In the genomic region with DNA sequence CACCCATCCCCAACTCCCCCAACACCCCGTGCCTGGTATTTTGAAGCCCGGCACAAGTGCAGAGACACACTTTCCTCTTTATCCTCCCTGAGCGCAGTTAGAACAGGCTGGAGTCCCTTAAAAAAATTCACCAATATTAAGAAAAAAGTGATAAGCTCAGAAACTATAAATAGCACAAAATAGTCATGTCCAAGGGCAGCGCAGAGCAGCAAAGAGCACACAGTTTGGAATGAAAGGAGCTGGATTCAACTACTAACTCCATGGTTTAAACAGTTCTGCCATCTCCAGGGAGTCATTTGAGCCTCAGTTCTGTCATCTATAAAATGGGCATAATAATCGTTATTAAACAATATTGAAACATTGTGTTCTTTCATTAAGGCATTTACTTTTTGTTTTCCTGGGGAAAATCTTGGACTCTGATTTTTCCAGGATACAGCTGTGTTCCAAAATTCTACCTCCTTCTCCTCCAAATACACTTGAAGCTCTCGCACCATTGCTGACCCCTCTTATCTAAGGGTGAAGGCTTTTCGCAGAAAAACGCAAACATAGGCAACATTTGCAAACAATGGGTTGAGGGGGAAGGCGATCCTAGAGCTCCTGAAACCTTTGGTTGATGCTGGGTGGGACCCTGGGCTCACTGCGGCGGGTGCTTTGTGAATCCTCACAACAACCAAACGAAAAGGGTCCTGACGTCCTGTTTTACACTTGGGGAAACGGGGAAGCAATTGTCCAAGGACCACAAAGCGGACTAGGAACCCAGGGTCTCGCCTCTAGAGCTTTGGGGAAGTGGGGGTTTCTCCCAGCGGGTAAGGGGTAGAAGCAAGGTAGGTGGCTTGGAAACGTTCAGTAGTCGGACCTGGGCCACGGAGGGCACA, we compare ENCODE assay signal across 10 cellular contexts. TPM values are rescaled to one million over a fixed set of nuclear protein-coding genes. Genes with fewer than 3 reads are reported as not detected.
DNase-seq lines count a peak whose midpoint lies in the region; ATAC-seq, FAIRE-seq and TF ChIP-seq lines count a peak whose summit lies in the region.
"Had no signal": no experiment of that assay in that cellular context is flagged by ENCODE, and none has a peak within 500 bp of the region (broad histone marks: within the 10 kb centered on the region; RNA-seq: fewer than 3 reads in every experiment).

No MANE protein-coding gene starts in this region.

- no peak overlapping the region for H3K4ac ChIP-seq in H1 (replicated peaks; ENCODE audit: insufficient read length, low read depth, low read length)

- peaks cover 37% of the 10 kb centered on the region for H3K27me3 Mint-ChIP-seq in activated CD4-positive, alpha-beta T cell treated with anti-CD3 and anti-CD28 coated beads for 36 hours
- peaks cover 67% of the 10 kb centered on the region for H3K27me3 Mint-ChIP-seq in activated CD4-positive, alpha-beta T cell treated with anti-CD3 and anti-CD28 coated beads, Interleukin-2, amount 10 ng/mL, durations not matched to agents 7 days and 5 days
- H3K27me3 Mint-ChIP-seq in mesothelial cell of epicardium (ENCODE audit: low read depth) = no peaks in the 10 kb centered on the region

- H3K27ac Mint-ChIP-seq in activated CD4-positive, alpha-beta T cell treated with anti-CD3 and anti-CD28 coated beads for 36 hours = no peak overlapping the region
- H3K27ac Mint-ChIP-seq in activated CD4-positive, alpha-beta T cell treated with anti-CD3 and anti-CD28 coated beads, Interleukin-2, amount 10 ng/mL, durations not matched to agents 7 days and 5 days = no peak overlapping the region
- peak overlapping the region; percentile 86 for H3K27ac Mint-ChIP-seq in mesothelial cell of epicardium

- no peak overlapping the region for H2AFZ ChIP-seq in H1 (ENCODE audit: low read length)

- 7% methylated on average over 20 of the region's 20 CpGs; no CpG with 5 or more reads in 1 of the 2 experiments for WGBS in H1 (ENCODE audit: extremely low coverage in 1 of 2, insufficient coverage in 1 of 2, insufficient read length in 1 of 2, insufficient replicate concordance in 2 of 2, low coverage in 1 of 2, low lambda C conversion rate in 2 of 2, missing lambda C conversion rate in 1 of 2), 2 experiments
- whole genome bisulfite sequencing in tibial nerve, 2 donors = 28 to 39% methylated on average over 20 of the region's 20 CpGs

- peaks cover 2 to 10% of the 10 kb centered on the region in 2 experiments for H4K20me1 ChIP-seq in H1 (replicated peaks in 1 of 2; ENCODE audit: control insufficient read depth in 1 of 2, insufficient read depth in 2 of 2, low read length in 2 of 2)

- no peak overlapping the region for H4K5ac ChIP-seq in H1 (ENCODE audit: insufficient read length, low read depth, low read length)

- H3K79me2 ChIP-seq in H1 (ENCODE audit: control insufficient read depth in 1 of 2, insufficient read depth in 2 of 2, low read length in 2 of 2) = no peaks in the 10 kb centered on the region

- peak overlapping the region; percentile 3 for H2BK20ac ChIP-seq in H1 (ENCODE audit: low read length)

- TF ChIP-seq CTCF in H1 (IDR thresholded peaks at IDR 0.05; ENCODE audit: control extremely low read depth in 1 of 3, insufficient read depth in 1 of 3, low read depth in 1 of 3, low read length in 3 of 3) (no peak), mesothelial cell of epicardium (IDR thresholded peaks at IDR 0.05; ENCODE audit: unreplicated experiment) (no peak), tibial nerve (IDR thresholded peaks at IDR 0.05) (no peak)

- H3K9me3 ChIP-seq in H1 (ENCODE audit: insufficient read depth in 2 of 2, low read depth in 1 of 2, low read length in 1 of 2) (no peaks in the 10 kb centered on the region), tibial nerve (no peaks in the 10 kb centered on the region)

- H3K27ac ChIP-seq in H1 (ENCODE audit: low read depth, low read length) = no peak overlapping the region
- peak overlapping the region; percentile 53 to 86 (median 79) for H3K27ac ChIP-seq in tibial nerve

- H3K4me1 ChIP-seq in H1 (replicated peaks in 1 of 4; ENCODE audit: control insufficient read depth in 3 of 4, insufficient read depth in 4 of 4, low read length in 3 of 4) = peaks cover 6 to 23% (median 15%) of the 10 kb centered on the region in 4 experiments
- H3K4me1 ChIP-seq in tibial nerve = peaks cover 0 to 62% (median 26%) of the 10 kb centered on the region in 4 donors

- H3K36me3 ChIP-seq in H1 (ENCODE audit: control insufficient read depth in 2 of 4, insufficient read depth in 4 of 4, low read length in 3 of 4) (no peaks in the 10 kb centered on the region), tibial nerve (no peaks in the 10 kb centered on the region)

- H3K9ac ChIP-seq in H1 (replicated peaks in 1 of 4; ENCODE audit: extremely low read depth in 1 of 4, low read depth in 3 of 4, low read length in 3 of 4) = no peak overlapping the region

- H3K4me3 ChIP-seq in H1 (ENCODE audit: extremely low read depth in 1 of 4, insufficient read depth in 2 of 4, low read depth in 3 of 4, low read length in 4 of 4) (peak overlapping the region; percentile 24 to 67 (median 46)), tibial nerve (peak overlapping the region; percentile 23 to 54 (median 48))

- ATAC-seq in activated CD4-positive, alpha-beta T cell treated with anti-CD3 and anti-CD28 coated beads for 36 hours = no peak
- ATAC-seq in GM21576 (IDR thresholded peaks at IDR 0.05; ENCODE audit: unreplicated experiment) = no peak

- no peak overlapping the region for H3K23ac ChIP-seq in H1 (ENCODE audit: insufficient read length)

- POLR2A ChIA-PET in activated CD4-positive, alpha-beta T cell treated with anti-CD3 and anti-CD28 coated beads for 36 hours (lab: Charles Lee) = no interaction called here
- POLR2A ChIA-PET in activated CD4-positive, alpha-beta T cell treated with anti-CD3 and anti-CD28 coated beads, Interleukin-2, amount 10 ng/mL, durations not matched to agents 7 days and 5 days (lab: Charles Lee) = no interaction called here
- POLR2A ChIA-PET in H1 (lab: Charles Lee; ENCODE audit: partially characterized antibody) = interaction anchor here (0.8 to 4.1 kb wide), 6 partner anchors 11 to 108 kb away, joined by 3 to 19 read pairs (median 4); a partner anchor contains a TSS

- H3K4me2 ChIP-seq in H1 (ENCODE audit: insufficient read depth in 1 of 2, low read depth in 2 of 2, low read length in 2 of 2) = peak overlapping the region; percentile 77 to 82

- H3K4me1 Mint-ChIP-seq in activated CD4-positive, alpha-beta T cell treated with anti-CD3 and anti-CD28 coated beads for 36 hours = peaks cover 33% of the 10 kb centered on the region
- peaks cover 17% of the 10 kb centered on the region for H3K4me1 Mint-ChIP-seq in activated CD4-positive, alpha-beta T cell treated with anti-CD3 and anti-CD28 coated beads, Interleukin-2, amount 10 ng/mL, durations not matched to agents 7 days and 5 days
- H3K4me1 Mint-ChIP-seq in mesothelial cell of epicardium = peaks cover 52% of the 10 kb centered on the region

- H3K4me3 Mint-ChIP-seq in activated CD4-positive, alpha-beta T cell treated with anti-CD3 and anti-CD28 coated beads for 36 hours = peak overlapping the region; percentile 27
- H3K4me3 Mint-ChIP-seq in activated CD4-positive, alpha-beta T cell treated with anti-CD3 and anti-CD28 coated beads, Interleukin-2, amount 10 ng/mL, durations not matched to agents 7 days and 5 days = no peak overlapping the region
- H3K4me3 Mint-ChIP-seq in mesothelial cell of epicardium = peak overlapping the region; percentile 65

- peak overlapping the region; percentile 46; the same call in 1 of the 2 replicates for H2BK15ac ChIP-seq in H1 (ENCODE audit: low read length)

- H3K9me3 Mint-ChIP-seq in activated CD4-positive, alpha-beta T cell treated with anti-CD3 and anti-CD28 coated beads for 36 hours (ENCODE audit: low read depth) = no peaks in the 10 kb centered on the region
- H3K9me3 Mint-ChIP-seq in activated CD4-positive, alpha-beta T cell treated with anti-CD3 and anti-CD28 coated beads, Interleukin-2, amount 10 ng/mL, durations not matched to agents 7 days and 5 days = no peaks in the 10 kb centered on the region
- no peaks in the 10 kb centered on the region for H3K9me3 Mint-ChIP-seq in mesothelial cell of epicardium

- peak overlapping the region; percentile 92; the same call in 1 of the 2 replicates for H2BK12ac ChIP-seq in H1 (ENCODE audit: low read depth, low read length)

- CTCF ChIA-PET in activated CD4-positive, alpha-beta T cell treated with anti-CD3 and anti-CD28 coated beads for 36 hours (lab: Charles Lee) = interaction anchor here (1.2 to 2.1 kb wide), 2 partner anchors 10 to 18 kb away, joined by 4 to 5 read pairs; no protein-coding TSS in a partner anchor
- CTCF ChIA-PET in activated CD4-positive, alpha-beta T cell treated with anti-CD3 and anti-CD28 coated beads, Interleukin-2, amount 10 ng/mL, durations not matched to agents 7 days and 5 days (lab: Charles Lee) = interaction anchor here (0.5 to 1.4 kb wide), 6 partner anchors 11 to 337 kb away, joined by 3 to 5 read pairs (median 4); no protein-coding TSS in a partner anchor
- CTCF ChIA-PET in H1 (lab: Charles Lee; ENCODE audit: partially characterized antibody) = interaction anchor here (0.6 to 2.5 kb wide), 25 partner anchors 10 to 232 kb away, joined by 3 to 13 read pairs (median 4); no protein-coding TSS in a partner anchor

- H2BK120ac ChIP-seq in H1 (replicated peaks; ENCODE audit: low read depth, low read length) = no peak overlapping the region

- no peak overlapping the region for H3K56ac ChIP-seq in H1 (replicated peaks; ENCODE audit: insufficient read length, low read depth, low read length)

- H2BK5ac ChIP-seq in H1 (ENCODE audit: low read depth, low read length) = peak overlapping the region; percentile 44; the same call in 1 of the 2 replicates

- H3K18ac ChIP-seq in H1 (ENCODE audit: extremely low read depth, low read length) = peak overlapping the region; percentile 83

- H3K27me3 ChIP-seq in H1 (replicated peaks in 1 of 4; ENCODE audit: control insufficient read depth in 3 of 4, extremely low read depth in 1 of 4, insufficient read depth in 3 of 4, low read length in 3 of 4) (peaks cover 41 to 87% (median 80%) of the 10 kb centered on the region in 4 experiments), tibial nerve (peaks cover 0 to 6% of the 10 kb centered on the region in 2 donors)

- H3K23me2 ChIP-seq in H1 (ENCODE audit: low read depth, low read length) = peaks cover 16% of the 10 kb centered on the region; the same call in 1 of the 2 replicates

- no peak overlapping the region for H4K91ac ChIP-seq in H1 (replicated peaks; ENCODE audit: insufficient read length, low read length)

- no peak for TF ChIP-seq EP300 in H1 (IDR thresholded peaks at IDR 0.05; ENCODE audit: borderline replicate concordance in 1 of 2, low read depth in 2 of 2, low read length in 2 of 2)
- no peak for TF ChIP-seq EP300 in tibial nerve (IDR thresholded peaks at IDR 0.05)

- H4K8ac ChIP-seq in H1 (ENCODE audit: extremely low read depth, insufficient read depth, low read length) = no peak overlapping the region

- intact Hi-C loops in activated CD4-positive, alpha-beta T cell treated with anti-CD3 and anti-CD28 coated beads for 36 hours (cut with DNase I, micrococcal nuclease) = no loop called here

- no peaks in the 10 kb centered on the region for H3K79me1 ChIP-seq in H1 (ENCODE audit: low read depth, low read length)

- H3K36me3 Mint-ChIP-seq in activated CD4-positive, alpha-beta T cell treated with anti-CD3 and anti-CD28 coated beads for 36 hours (ENCODE audit: low read depth) = no peaks in the 10 kb centered on the region
- no peaks in the 10 kb centered on the region for H3K36me3 Mint-ChIP-seq in activated CD4-positive, alpha-beta T cell treated with anti-CD3 and anti-CD28 coated beads, Interleukin-2, amount 10 ng/mL, durations not matched to agents 7 days and 5 days (ENCODE audit: low read depth)
- no peaks in the 10 kb centered on the region for H3K36me3 Mint-ChIP-seq in mesothelial cell of epicardium

- H3K14ac ChIP-seq in H1 (ENCODE audit: insufficient read length) = no peak overlapping the region

- TF ChIP-seq RAD21 in H1 (IDR thresholded peaks at IDR 0.05 in 1 of 2, conservative IDR thresholded peaks at IDR 0.05 in 1 of 2; ENCODE audit: low read depth in 2 of 2, low read length in 2 of 2) = no peak

- no peak for DNase-seq in activated CD4-positive, alpha-beta T cell treated with anti-CD3 and anti-CD28 coated beads for 36 hours
- DNase-seq in activated CD4-positive, alpha-beta T cell treated with anti-CD3 and anti-CD28 coated beads, Interleukin-2, amount 10 ng/mL, durations not matched to agents 7 days and 5 days = no peak
- DNase-seq in H1 (ENCODE audit: low read depth in 1 of 2, low spot score in 2 of 2) = no peak
- DNase-seq in mesothelial cell of epicardium (ENCODE audit: low spot score in 2 of 2, unreplicated experiment in 2 of 2) = no peak
- DNase-seq in tibial nerve (ENCODE audit: low spot score in 2 of 2) = no peak
- no peak for DNase-seq in SHP77 treated with DMSO at 0.1 percent for 48 hours (lab: John Stamatoyannopoulos, UW)
- no peak for DNase-seq in NCI-H510A (lab: John Stamatoyannopoulos, UW)
- DNase-seq: NCI-H1092, small intestine had no signal

- no peak overlapping the region for H2AK5ac ChIP-seq in H1 (ENCODE audit: low read depth, low read length)

- TF ChIP-seq POLR2A in H1 (IDR thresholded peaks at IDR 0.05; ENCODE audit: control extremely low read depth in 1 of 2, low read depth in 2 of 2, low read length in 2 of 2) (no peak), tibial nerve (IDR thresholded peaks at IDR 0.05) (no peak)

- no peak for FAIRE-seq in H1 (lab: Jason Lieb, UNC)
- FAIRE-seq: small intestine had no signal

RNA-seq across cellular contexts. Expression of a gene that starts 41.8 kb away (rescaled TPM):
- total RNA-seq in activated CD4-positive, alpha-beta T cell treated with anti-CD3 and anti-CD28 coated beads for 36 hours = not detected
- under 1 TPM; 0.12 to 0.22 TPM for total RNA-seq in activated CD4-positive, alpha-beta T cell treated with anti-CD3 and anti-CD28 coated beads, Interleukin-2, amount 10 ng/mL, durations not matched to agents 7 days and 5 days
- 0.80 and 0.91 TPM in 2 replicates for total RNA-seq in H1 (2021; fragmentation: NEBNext Ultra II Directional; extraction: Animal tissue kit (Norgen Biotek cat#: 25700))
- polyA plus RNA-seq in H1 (2011; rRNA removed) = 0.41 and 0.82 TPM in 2 replicates
- 0.61 TPM for polyA plus RNA-seq in H1 (2011; cell fraction: cytosol; rRNA removed)
- polyA plus RNA-seq in H1 (2011; cell fraction: nucleus; rRNA removed) = 1.5 TPM
- polyA plus RNA-seq in H1 (2012, experiment 1 of 2) = 0.83 to 1.3 TPM (median 1.0 TPM) in 4 replicates
- polyA plus RNA-seq in H1 (2012, experiment 2 of 2) = 1.2 TPM
- 0.55 TPM for polyA plus RNA-seq in H1 (2013, experiment 1 of 2)
- 0.46 TPM for polyA plus RNA-seq in H1 (2013, experiment 2 of 2)
- 0.78 and 1.8 TPM in 2 replicates for polyA minus RNA-seq in H1 (2011; rRNA and poly(A)+ RNA removed)
- 1.8 TPM for polyA minus RNA-seq in H1 (2011; cell fraction: cytosol; rRNA and poly(A)+ RNA removed)
- polyA minus RNA-seq in H1 (2011; cell fraction: nucleus; rRNA and poly(A)+ RNA removed) = 0.40 TPM
- total RNA-seq in mesothelial cell of epicardium = 98.9 to 115 TPM (median 106 TPM) in 3 replicates
- 10 to 100 TPM in 1 of 4 donors, 1 to 10 TPM in 3; 4.8 to 13.8 (median 5.9) TPM for total RNA-seq in tibial nerve
